32 cellular contexts compared by ENCODE assay signal in genomic region chr9:8762676-8763075, GRCh38.
DNase-seq lines count a peak whose midpoint lies in the region; ATAC-seq, FAIRE-seq and TF ChIP-seq lines count a peak whose summit lies in the region.
"Had no signal": no experiment of that assay in that cellular context is flagged by ENCODE, and none has a peak within 500 bp of the region (broad histone marks: within the 10 kb centered on the region; RNA-seq: fewer than 3 reads in every experiment).

No MANE protein-coding gene starts in this region.

- TF ChIP-seq CTCF in kidney (IDR thresholded peaks at IDR 0.05; ENCODE audit: borderline replicate concordance, extremely low read depth, insufficient read depth) = peak; percentile 12
- no peak for TF ChIP-seq CTCF in D721Med (IDR thresholded peaks at IDR 0.05; ENCODE audit: insufficient read depth, missing control alignments)

- H3K27ac ChIP-seq in kidney (ENCODE audit: low read depth in 2 of 2, low read length in 2 of 2) = no peak overlapping the region
- H3K27ac ChIP-seq in small intestine (ENCODE audit: low read depth in 1 of 2, low read length in 1 of 2) = no peak overlapping the region
- H3K27ac ChIP-seq: GM23248, pancreas, right atrium auricular region, suprapubic skin, vagina, WERI-Rb-1 had no signal

- DNase-seq in H7 = peak; percentile 12
- peak; percentile 95 for DNase-seq in OCI-M1 (lab: John Stamatoyannopoulos, UW)
- DNase-seq in kidney = no peak
- peak; percentile 41 for DNase-seq in small intestine
- DNase-seq in COLO668 (lab: John Stamatoyannopoulos, UW; ENCODE audit: unreplicated experiment) = no peak
- no peak for DNase-seq in D721Med (ENCODE audit: insufficient read length, low spot score)
- DNase-seq: activated CD4-positive, alpha-beta T cell treated with anti-CD3 and anti-CD28 coated beads, Interleukin-2, amount 10 ng/mL, durations not matched to agents 7 days and 5 days; activated CD8-positive, alpha-beta memory T cell treated with anti-CD3 and anti-CD28 coated beads, Interleukin-2, amount 10 ng/mL, durations not matched to agents 7 days and 5 days; activated naive CD4-positive, alpha-beta T cell treated with anti-CD3 and anti-CD28 coated beads, Interleukin-2, amount 10 ng/mL, durations not matched to agents 7 days and 5 days; anterior cingulate cortex; CD4-positive, alpha-beta T cell; DMS153; GF-D8; GM23248; Karpas-422; left ventricle myocardium superior; MV-4-11; NCI-H1694 treated with DMSO at 0.1 percent for 48 hours; NCI-H345; NCI-H82; pancreas; stimulated activated CD4-positive, alpha-beta T cell treated with anti-CD3 and anti-CD28 coated beads, Interleukin-12 subunit alpha, Interleukin-12 subunit beta, amount 100 ng/mL, for 4 hours; stimulated activated CD4-positive, alpha-beta T cell treated with anti-CD3 and anti-CD28 coated beads, Interleukin-4, amount 100 ng/mL, for 24 hours; stimulated activated naive B cell treated with anti-CD40 and anti-IgM and Interleukin-4, amounts not matched to agents 10 μg/mL and 1 μg/mL and 100 μg/mL, for 72 hours; T-helper 9 cell; WERI-Rb-1 had no signal

- H3K4me1 ChIP-seq in kidney (ENCODE audit: control insufficient read depth in 1 of 2, insufficient read depth in 1 of 2, low read depth in 1 of 2, low read length in 2 of 2) (no peaks in the 10 kb centered on the region), small intestine (ENCODE audit: control insufficient read depth in 2 of 2, insufficient read depth in 1 of 2, low read depth in 1 of 2, low read length in 1 of 2) (no peaks in the 10 kb centered on the region)
- H3K4me1 ChIP-seq: pancreas, right atrium auricular region, suprapubic skin, vagina had no signal

- H3K9ac ChIP-seq in kidney (ENCODE audit: low read length in 2 of 2) = no peak overlapping the region
- H3K9ac ChIP-seq: GM23248 had no signal

- ATAC-seq in HG03175 (IDR thresholded peaks at IDR 0.05; ENCODE audit: unreplicated experiment) = no peak
- ATAC-seq: activated CD8-positive, alpha-beta memory T cell treated with anti-CD3 and anti-CD28 coated beads, Interleukin-2, amount 10 ng/mL, durations not matched to agents 7 days and 5 days; left ventricle myocardium superior; natural killer cell treated with Interleukin-12 subunit alpha and Interleukin-12 subunit beta and Interleukin-15 and Interleukin-18, amount 100 ng/mL, for 72 hours; pancreas; stimulated activated naive B cell treated with anti-CD40 and anti-IgM and Interleukin-4, amounts not matched to agents 10 μg/mL and 1 μg/mL and 100 μg/mL, for 72 hours had no signal

- intact Hi-C loops in kidney (cut with DNase I) = no loop called here

- FAIRE-seq in kidney (lab: Jason Lieb, UNC) = no peak
- no peak for FAIRE-seq in small intestine (lab: Jason Lieb, UNC)
- FAIRE-seq in D721Med (lab: Jason Lieb, UNC) = no peak
- FAIRE-seq: endometrium, pancreas had no signal

- H3K27me3 ChIP-seq in H7 (ENCODE audit: control insufficient read depth, insufficient read depth, low read length) = no peaks in the 10 kb centered on the region
- H3K27me3 ChIP-seq in small intestine (ENCODE audit: control insufficient read depth in 2 of 2, insufficient read depth in 2 of 2, low read length in 2 of 2) = no peaks in the 10 kb centered on the region
- H3K27me3 ChIP-seq: pancreas, right atrium auricular region, suprapubic skin, vagina had no signal

- no peaks in the 10 kb centered on the region for H3K9me3 ChIP-seq in kidney (ENCODE audit: control insufficient read depth in 1 of 2, low read length in 2 of 2)
- H3K9me3 ChIP-seq in small intestine (ENCODE audit: control insufficient read depth, low read depth) = no peaks in the 10 kb centered on the region
- H3K9me3 ChIP-seq: pancreas, right atrium auricular region, suprapubic skin, vagina had no signal

- no peak overlapping the region for H3K4me3 ChIP-seq in H7 (ENCODE audit: insufficient read depth, low read depth, low read length)
- no peak overlapping the region for H3K4me3 ChIP-seq in kidney (ENCODE audit: low read length in 2 of 2)
- no peak overlapping the region for H3K4me3 ChIP-seq in small intestine (ENCODE audit: low read depth in 1 of 2, low read length in 2 of 2)
- H3K4me3 ChIP-seq: GM23248, pancreas, right atrium auricular region, suprapubic skin, vagina had no signal

- WGBS in small intestine, 3 donors = 30 to 62% (median 34%) methylated on average over 4 of the region's 4 CpGs

- H3K36me3 ChIP-seq in H7 (replicated peaks; ENCODE audit: control insufficient read depth, insufficient read depth, low read length) (no peaks in the 10 kb centered on the region), kidney (ENCODE audit: control insufficient read depth in 1 of 2, insufficient read depth in 2 of 2, low read length in 2 of 2) (no peaks in the 10 kb centered on the region), small intestine (ENCODE audit: control insufficient read depth in 2 of 2, insufficient read depth in 2 of 2, low read length in 2 of 2) (no peaks in the 10 kb centered on the region)
- H3K36me3 ChIP-seq: pancreas, right atrium auricular region, suprapubic skin, vagina, WERI-Rb-1 had no signal

Comparison
In these comparisons a context has a peak if more than half of its experiments do, and no peak if none do; other contexts are left out.
1. DNase-seq: peak in H7 (single experiment), OCI-M1 (single experiment) and small intestine (single experiment); none in kidney (single experiment), COLO668 (single experiment) and D721Med (single experiment).